In genomic region chr19:10237702-10238101, GRCh38 we compare ENCODE assay signal across 1 cellular context.
TF ChIP-seq lines count a peak whose summit lies in the region.

No MANE protein-coding gene starts in this region.

TF ChIP-seq in IMR-90, 13 proteins besides CTCF, POLR2A, EP300 and RAD21:
- TF ChIP-seq MAFK (IDR thresholded peaks at IDR 0.05; ENCODE audit: low read depth, low read length) (no peak), CEBPB (IDR thresholded peaks at IDR 0.05; ENCODE audit: low read depth, low read length) (no peak), USF2 (IDR thresholded peaks at IDR 0.05; ENCODE audit: low read depth, low read length) (no peak), MAZ (IDR thresholded peaks at IDR 0.05; ENCODE audit: borderline replicate concordance, low read depth, low read length) (no peak), FOS (IDR thresholded peaks at IDR 0.05; ENCODE audit: low read depth, low read length) (no peak), CHD1 (IDR thresholded peaks at IDR 0.05; ENCODE audit: low read depth, low read length) (no peak), BHLHE40 (IDR thresholded peaks at IDR 0.05; ENCODE audit: low read depth, low read length) (no peak), SMC3 (IDR thresholded peaks at IDR 0.05; ENCODE audit: low read depth, low read length) (no peak), NFE2L2 (IDR thresholded peaks at IDR 0.05; ENCODE audit: low read depth, low read length) (no peak), ELK1 (IDR thresholded peaks at IDR 0.05; ENCODE audit: borderline replicate concordance, low read depth, low read length) (no peak), MXI1 (IDR thresholded peaks at IDR 0.05; ENCODE audit: borderline replicate concordance, low read depth, low read length) (no peak), RCOR1 (IDR thresholded peaks at IDR 0.05; ENCODE audit: insufficient replicate concordance, low read length) (no peak), RFX5 (IDR thresholded peaks at IDR 0.05; ENCODE audit: low read depth, low read length) (no peak)
